In genomic region chr5:80722916-80723315, GRCh38 we compare ENCODE assay signal across 7 cellular contexts.
"Had no signal": no experiment of that assay in that cellular context is flagged by ENCODE, and none has a peak within 500 bp of the region (broad histone marks: within the 10 kb centered on the region; RNA-seq: fewer than 3 reads in every experiment).

No MANE protein-coding gene starts in this region.

- FAIRE-seq: G401.6, GM12878, GM12891, GM12892, GM18507 had no signal

- DNase-seq: GDM1, GF-D8 had no signal

- H3K4me3 ChIP-seq: GM12878 had no signal

- ATAC-seq: GM12878 had no signal
